Comparison of ENCODE assay signal across 1 cellular context in the genomic region with DNA sequence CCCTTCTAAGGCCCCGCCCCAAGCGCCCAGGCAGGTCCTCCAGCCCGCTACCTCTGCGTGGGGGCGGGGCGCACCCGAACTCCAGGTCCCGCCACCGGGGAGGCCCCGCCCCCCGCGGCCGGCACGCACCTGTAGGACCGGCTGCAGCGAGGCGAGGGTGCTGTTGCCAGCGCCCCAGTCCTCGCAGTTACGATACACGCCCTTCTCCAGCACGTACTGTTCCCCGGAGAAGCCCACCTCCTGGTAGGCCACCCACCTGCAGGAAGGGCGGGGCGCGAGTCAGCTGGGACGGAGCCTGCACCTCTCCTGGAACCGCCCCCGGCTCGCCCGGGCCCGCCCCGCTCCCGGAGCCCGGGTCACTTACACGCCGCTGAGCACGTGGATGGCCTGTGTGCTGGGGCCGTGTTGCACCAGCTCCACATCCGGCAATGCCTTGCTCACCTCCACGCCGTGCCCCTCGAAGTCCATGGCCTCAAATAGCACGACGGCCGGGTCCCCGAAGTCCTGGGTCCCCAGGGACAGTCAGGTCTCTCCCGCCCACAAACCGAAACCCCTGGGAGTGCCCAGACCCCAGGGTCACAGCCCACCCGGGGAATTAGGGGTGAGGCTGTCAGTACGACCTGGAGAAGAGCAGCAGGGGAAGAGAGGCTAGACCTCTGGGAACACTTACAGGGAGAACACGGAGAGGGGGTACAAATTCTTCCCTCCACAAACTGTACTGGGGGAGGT.
TF ChIP-seq lines count a peak whose summit lies in the region.

No MANE protein-coding gene starts in this region.

TF ChIP-seq in K562, 482 proteins besides CTCF, POLR2A, EP300 and RAD21 (continued from another document and continues in another):
- TF ChIP-seq REST (CRISPR knock-in tag; IDR thresholded peaks at IDR 0.05; ENCODE audit: low read depth) (peak; percentile 89), BMI1 (IDR thresholded peaks at IDR 0.05; ENCODE audit: low read length) (0 out of 2 replicates have a peak, but pooled peaks have one; percentile 12), THAP12 (CRISPR knock-in tag; IDR thresholded peaks at IDR 0.05) (peak; percentile 18; the same call in 1 of the 2 replicates), CC2D1A (IDR thresholded peaks at IDR 0.05) (no peak), RCOR1 (IDR thresholded peaks at IDR 0.05; ENCODE audit: borderline replicate concordance in 1 of 2, low read depth in 2 of 2, low read length in 2 of 2) (no peak), GTF2F1 (IDR thresholded peaks at IDR 0.05; ENCODE audit: low read depth, low read length) (0 out of 2 replicates have a peak, but pooled peaks have one; percentile 42), KHSRP (IDR thresholded peaks at IDR 0.05) (no peak), ZNF197 (CRISPR knock-in tag; IDR thresholded peaks at IDR 0.05; ENCODE audit: low read depth) (peak; percentile 94), MTA3 (IDR thresholded peaks at IDR 0.05; ENCODE audit: borderline replicate concordance) (peak; percentile 86), ZNF12 (CRISPR knock-in tag; IDR thresholded peaks at IDR 0.05) (peak; percentile 87), ZNF830 (CRISPR knock-in tag; IDR thresholded peaks at IDR 0.05) (no peak), ZFP30 (CRISPR knock-in tag; IDR thresholded peaks at IDR 0.05; ENCODE audit: borderline replicate concordance) (0 out of 2 replicates have a peak, but pooled peaks have one; percentile 12), NRF1 (conservative IDR thresholded peaks at IDR 0.05 in 1 of 2, IDR thresholded peaks at IDR 0.05 in 1 of 2) (peak; percentile 84 to 86), PCBP1 (IDR thresholded peaks at IDR 0.05; ENCODE audit: low read depth, low read length, poor library complexity, severe bottlenecking) (no peak), ZNF133 (CRISPR knock-in tag; IDR thresholded peaks at IDR 0.05) (peak; percentile 84), ZC3H11A (IDR thresholded peaks at IDR 0.05; ENCODE audit: low read depth, low read length) (no peak), ZNF592 (IDR thresholded peaks at IDR 0.05) (peak; percentile 100), CREB3L1 (IDR thresholded peaks at IDR 0.05; ENCODE audit: borderline replicate concordance, low read depth) (peak; percentile 94), SMARCC2 (IDR thresholded peaks at IDR 0.05; ENCODE audit: low read depth) (no peak), ZBED1 (IDR thresholded peaks at IDR 0.05) (no peak; the same call in 1 of the 2 replicates), HDAC2 (IDR thresholded peaks at IDR 0.05) (peak; percentile 72)
- TF ChIP-seq, protein P1, sequence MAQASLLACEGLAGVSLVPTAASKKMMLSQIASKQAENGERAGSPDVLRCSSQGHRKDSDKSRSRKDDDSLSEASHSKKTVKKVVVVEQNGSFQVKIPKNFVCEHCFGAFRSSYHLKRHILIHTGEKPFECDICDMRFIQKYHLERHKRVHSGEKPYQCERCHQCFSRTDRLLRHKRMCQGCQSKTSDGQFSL (CRISPR knock-in tag; IDR thresholded peaks at IDR 0.05), result peak; percentile 83
- TF ChIP-seq, protein P1 (tag; IDR thresholded peaks at IDR 0.05), result peak in 1 of 2 experiments; percentile 88; a peak in 2 of 4 replicates
- TF ChIP-seq, protein P2, sequence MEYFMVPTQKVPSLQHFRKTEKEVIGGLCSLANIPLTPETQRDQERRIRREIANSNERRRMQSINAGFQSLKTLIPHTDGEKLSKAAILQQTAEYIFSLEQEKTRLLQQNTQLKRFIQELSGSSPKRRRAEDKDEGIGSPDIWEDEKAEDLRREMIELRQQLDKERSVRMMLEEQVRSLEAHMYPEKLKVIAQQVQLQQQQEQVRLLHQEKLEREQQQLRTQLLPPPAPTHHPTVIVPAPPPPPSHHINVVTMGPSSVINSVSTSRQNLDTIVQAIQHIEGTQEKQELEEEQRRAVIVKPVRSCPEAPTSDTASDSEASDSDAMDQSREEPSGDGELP (CRISPR knock-in tag; IDR thresholded peaks at IDR 0.05; ENCODE audit: borderline replicate concordance), result peak; percentile 100
- TF ChIP-seq, protein P3, sequence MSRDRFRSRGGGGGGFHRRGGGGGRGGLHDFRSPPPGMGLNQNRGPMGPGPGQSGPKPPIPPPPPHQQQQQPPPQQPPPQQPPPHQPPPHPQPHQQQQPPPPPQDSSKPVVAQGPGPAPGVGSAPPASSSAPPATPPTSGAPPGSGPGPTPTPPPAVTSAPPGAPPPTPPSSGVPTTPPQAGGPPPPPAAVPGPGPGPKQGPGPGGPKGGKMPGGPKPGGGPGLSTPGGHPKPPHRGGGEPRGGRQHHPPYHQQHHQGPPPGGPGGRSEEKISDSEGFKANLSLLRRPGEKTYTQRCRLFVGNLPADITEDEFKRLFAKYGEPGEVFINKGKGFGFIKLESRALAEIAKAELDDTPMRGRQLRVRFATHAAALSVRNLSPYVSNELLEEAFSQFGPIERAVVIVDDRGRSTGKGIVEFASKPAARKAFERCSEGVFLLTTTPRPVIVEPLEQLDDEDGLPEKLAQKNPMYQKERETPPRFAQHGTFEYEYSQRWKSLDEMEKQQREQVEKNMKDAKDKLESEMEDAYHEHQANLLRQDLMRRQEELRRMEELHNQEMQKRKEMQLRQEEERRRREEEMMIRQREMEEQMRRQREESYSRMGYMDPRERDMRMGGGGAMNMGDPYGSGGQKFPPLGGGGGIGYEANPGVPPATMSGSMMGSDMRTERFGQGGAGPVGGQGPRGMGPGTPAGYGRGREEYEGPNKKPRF (IDR thresholded peaks at IDR 0.05; ENCODE audit: low read depth, low read length), result no peak
- TF ChIP-seq, protein P4, sequence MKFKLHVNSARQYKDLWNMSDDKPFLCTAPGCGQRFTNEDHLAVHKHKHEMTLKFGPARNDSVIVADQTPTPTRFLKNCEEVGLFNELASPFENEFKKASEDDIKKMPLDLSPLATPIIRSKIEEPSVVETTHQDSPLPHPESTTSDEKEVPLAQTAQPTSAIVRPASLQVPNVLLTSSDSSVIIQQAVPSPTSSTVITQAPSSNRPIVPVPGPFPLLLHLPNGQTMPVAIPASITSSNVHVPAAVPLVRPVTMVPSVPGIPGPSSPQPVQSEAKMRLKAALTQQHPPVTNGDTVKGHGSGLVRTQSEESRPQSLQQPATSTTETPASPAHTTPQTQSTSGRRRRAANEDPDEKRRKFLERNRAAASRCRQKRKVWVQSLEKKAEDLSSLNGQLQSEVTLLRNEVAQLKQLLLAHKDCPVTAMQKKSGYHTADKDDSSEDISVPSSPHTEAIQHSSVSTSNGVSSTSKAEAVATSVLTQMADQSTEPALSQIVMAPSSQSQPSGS (CRISPR knock-in tag; IDR thresholded peaks at IDR 0.05), result peak; percentile 70; the same call in 1 of the 2 replicates
